ENCODE assay signal across 8 cellular contexts in the genomic region with DNA sequence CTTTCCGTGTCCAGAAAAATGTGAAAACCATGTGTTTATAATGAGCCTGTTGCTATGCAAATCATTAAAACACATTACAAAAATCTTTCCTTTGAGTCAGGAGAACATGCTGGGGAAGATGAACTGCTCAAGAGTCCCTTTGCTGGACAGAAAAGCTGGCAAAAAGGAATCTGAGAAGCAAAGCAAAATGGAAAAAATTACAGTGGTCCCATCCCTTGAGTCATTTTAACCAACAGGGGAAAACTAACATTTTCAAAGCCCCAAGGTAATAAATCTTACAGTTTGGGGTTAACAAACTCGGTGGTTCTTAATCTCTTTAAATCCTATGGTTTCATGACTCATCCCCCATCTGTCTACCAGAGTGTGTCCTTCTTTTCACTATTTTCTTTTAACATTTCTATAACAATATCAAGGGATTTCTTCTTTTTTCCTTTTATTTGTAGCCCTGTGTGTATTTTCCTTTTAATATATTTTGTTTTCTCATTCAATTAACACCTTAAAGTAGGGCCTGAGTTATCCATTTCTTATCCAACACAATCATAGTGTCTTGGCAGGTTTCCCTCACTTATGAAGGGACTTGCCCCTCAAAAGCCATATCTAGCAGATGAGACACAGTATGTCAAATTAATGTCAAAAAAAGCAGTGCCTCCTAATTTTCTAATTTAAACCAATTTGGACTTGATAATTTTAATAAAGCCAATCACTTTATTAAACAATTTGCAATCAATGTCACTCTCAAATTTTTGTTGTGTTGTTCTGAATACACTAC.
DNase-seq lines count a peak whose midpoint lies in the region; ATAC-seq, FAIRE-seq and TF ChIP-seq lines count a peak whose summit lies in the region.

No MANE protein-coding gene starts in this region.

- H3K4me3 ChIP-seq in SK-N-SH (ENCODE audit: low read depth in 2 of 2, low read length in 1 of 2) = peak overlapping the region in 1 of 2 experiments; percentile 30; a peak in 1 of 4 replicates
- H3K4me3 ChIP-seq in fibroblast of villous mesenchyme (ENCODE audit: low read depth, low read length) = no peak overlapping the region

- no peak for TF ChIP-seq RAD21 in SK-N-SH (IDR thresholded peaks at IDR 0.05; ENCODE audit: low read length)

- no peaks in the 10 kb centered on the region; the same call in 1 of the 2 replicates for H4K20me1 ChIP-seq in SK-N-SH (ENCODE audit: insufficient read depth)

- H3K9me3 ChIP-seq in SK-N-SH = no peaks in the 10 kb centered on the region

- H3K79me2 ChIP-seq in SK-N-SH (ENCODE audit: insufficient read depth) = peaks cover 72% of the 10 kb centered on the region

- H3K4me1 Mint-ChIP-seq in activated naive CD4-positive, alpha-beta T cell treated with anti-CD3 and anti-CD28 coated beads, Interleukin-2, amount 10 ng/mL, durations not matched to agents 7 days and 5 days = peaks cover 19% of the 10 kb centered on the region

- H3K36me3 ChIP-seq in SK-N-SH (replicated peaks in 1 of 2; ENCODE audit: control insufficient read depth in 1 of 2, insufficient read depth in 2 of 2, low read length in 1 of 2) = peaks cover 0 to 23% of the 10 kb centered on the region in 2 experiments

- WGBS in SK-N-SH (ENCODE audit: low lambda C conversion rate) = 14% methylated on average over 2 of the region's 2 CpGs

- H3K27ac ChIP-seq in SK-N-SH (ENCODE audit: low read depth in 2 of 2, low read length in 1 of 2) = peak overlapping the region; percentile 92 to 97; a peak in 3 of 4 replicates

- no peaks in the 10 kb centered on the region for H3K36me3 Mint-ChIP-seq in activated naive CD4-positive, alpha-beta T cell treated with anti-CD3 and anti-CD28 coated beads, Interleukin-2, amount 10 ng/mL, durations not matched to agents 7 days and 5 days

- peak overlapping the region; percentile 85 for H3K4me2 ChIP-seq in SK-N-SH

- TF ChIP-seq EP300 in SK-N-SH (IDR thresholded peaks at IDR 0.05; ENCODE audit: borderline replicate concordance in 1 of 2, low read depth in 1 of 2, low read length in 1 of 2) = peak in 1 of 2 experiments; percentile 91; a peak in 2 of 4 replicates

- TF ChIP-seq CTCF in SK-N-SH (IDR thresholded peaks at IDR 0.05) (no peak), fibroblast of villous mesenchyme (IDR thresholded peaks at IDR 0.05; ENCODE audit: insufficient read depth, low read depth, low read length) (no peak)

- H3K9me3 Mint-ChIP-seq in activated naive CD4-positive, alpha-beta T cell treated with anti-CD3 and anti-CD28 coated beads, Interleukin-2, amount 10 ng/mL, durations not matched to agents 7 days and 5 days = no peaks in the 10 kb centered on the region

- POLR2A ChIA-PET in SK-N-SH (lab: Yijun Ruan, JAX) = no interaction called here

- no peak overlapping the region for H3K4me3 Mint-ChIP-seq in activated naive CD4-positive, alpha-beta T cell treated with anti-CD3 and anti-CD28 coated beads, Interleukin-2, amount 10 ng/mL, durations not matched to agents 7 days and 5 days

- peaks cover 20 to 60% of the 10 kb centered on the region in 2 experiments for H3K4me1 ChIP-seq in SK-N-SH (ENCODE audit: control insufficient read depth in 1 of 2, insufficient read depth in 2 of 2, low read depth in 1 of 2, low read length in 1 of 2)

- ATAC-seq in HG02623 (IDR thresholded peaks at IDR 0.05; ENCODE audit: unreplicated experiment) = no peak
- no peak for ATAC-seq in GM19467 (IDR thresholded peaks at IDR 0.05; ENCODE audit: unreplicated experiment)

- CTCF ChIA-PET in activated naive CD4-positive, alpha-beta T cell treated with anti-CD3 and anti-CD28 coated beads, Interleukin-2, amount 10 ng/mL, durations not matched to agents 7 days and 5 days (lab: Charles Lee) = no interaction called here
- CTCF ChIA-PET in SK-N-SH (lab: Yijun Ruan, JAX) = no interaction called here

- H3K9ac ChIP-seq in SK-N-SH = peak overlapping the region; percentile 74

- no peak for DNase-seq in activated naive CD4-positive, alpha-beta T cell treated with anti-CD3 and anti-CD28 coated beads, Interleukin-2, amount 10 ng/mL, durations not matched to agents 7 days and 5 days
- no peak for DNase-seq in activated naive CD4-positive, alpha-beta T cell treated with Interleukin-2 at 50 U/mL for 16 hours
- no peak for DNase-seq in SK-N-SH
- peak; percentile 96 for DNase-seq in fibroblast of villous mesenchyme (ENCODE audit: low read depth)
- peak; percentile 52 for DNase-seq in urothelium cell line (ENCODE audit: low spot score)
- DNase-seq in effector CD4-positive, alpha-beta T cell = no peak

- no peaks in the 10 kb centered on the region for H3K9me2 ChIP-seq in SK-N-SH

- no peaks in the 10 kb centered on the region for H3K27me3 ChIP-seq in SK-N-SH (ENCODE audit: insufficient read depth)

- peaks cover 49% of the 10 kb centered on the region for H3F3A ChIP-seq in SK-N-SH (replicated peaks; ENCODE audit: insufficient read depth)

- no peak for FAIRE-seq in urothelium cell line (lab: Jason Lieb, UNC)

- peak overlapping the region; percentile 11 for H3K27ac Mint-ChIP-seq in activated naive CD4-positive, alpha-beta T cell treated with anti-CD3 and anti-CD28 coated beads, Interleukin-2, amount 10 ng/mL, durations not matched to agents 7 days and 5 days

- H2AFZ ChIP-seq in SK-N-SH (ENCODE audit: low read depth) = no peak overlapping the region

- peaks cover 4% of the 10 kb centered on the region for H3K27me3 Mint-ChIP-seq in activated naive CD4-positive, alpha-beta T cell treated with anti-CD3 and anti-CD28 coated beads, Interleukin-2, amount 10 ng/mL, durations not matched to agents 7 days and 5 days

TF ChIP-seq in SK-N-SH, 30 proteins besides CTCF, POLR2A, EP300 and RAD21:
- TF ChIP-seq SIN3A (IDR thresholded peaks at IDR 0.05; ENCODE audit: borderline replicate concordance, low read depth, low read length) = no peak
- TF ChIP-seq TCF12 (IDR thresholded peaks at IDR 0.05) = peak; percentile 97
- peak; percentile 84 for TF ChIP-seq POLR2AphosphoS5 (IDR thresholded peaks at IDR 0.05; ENCODE audit: low read depth, low read length)
- TF ChIP-seq TAF1 (IDR thresholded peaks at IDR 0.05; ENCODE audit: borderline replicate concordance, low read depth, low read length) = no peak
- TF ChIP-seq RFX5 (IDR thresholded peaks at IDR 0.05; ENCODE audit: low read length) = no peak
- peak; percentile 71 for TF ChIP-seq NFIC (IDR thresholded peaks at IDR 0.05; ENCODE audit: borderline replicate concordance)
- peak; percentile 44; the same call in 1 of the 2 replicates for TF ChIP-seq RXRA (IDR thresholded peaks at IDR 0.05; ENCODE audit: borderline replicate concordance, low read depth)
- TF ChIP-seq FOSL2 (IDR thresholded peaks at IDR 0.05; ENCODE audit: borderline replicate concordance, low read depth) = peak; percentile 86
- TF ChIP-seq, protein P1, sequence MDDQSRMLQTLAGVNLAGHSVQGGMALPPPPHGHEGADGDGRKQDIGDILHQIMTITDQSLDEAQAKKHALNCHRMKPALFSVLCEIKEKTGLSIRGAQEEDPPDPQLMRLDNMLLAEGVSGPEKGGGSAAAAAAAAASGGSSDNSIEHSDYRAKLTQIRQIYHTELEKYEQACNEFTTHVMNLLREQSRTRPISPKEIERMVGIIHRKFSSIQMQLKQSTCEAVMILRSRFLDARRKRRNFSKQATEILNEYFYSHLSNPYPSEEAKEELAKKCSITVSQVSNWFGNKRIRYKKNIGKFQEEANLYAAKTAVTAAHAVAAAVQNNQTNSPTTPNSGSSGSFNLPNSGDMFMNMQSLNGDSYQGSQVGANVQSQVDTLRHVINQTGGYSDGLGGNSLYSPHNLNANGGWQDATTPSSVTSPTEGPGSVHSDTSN (IDR thresholded peaks at IDR 0.05) = peak; percentile 87
- TF ChIP-seq MEF2A (IDR thresholded peaks at IDR 0.05; ENCODE audit: borderline replicate concordance, low read depth) = peak; percentile 34; the same call in 1 of the 2 replicates
- TF ChIP-seq CHD2 (IDR thresholded peaks at IDR 0.05; ENCODE audit: low read length, partially characterized antibody) = no peak
- peak; percentile 73; the same call in 1 of the 2 replicates for TF ChIP-seq FOXM1 (IDR thresholded peaks at IDR 0.05; ENCODE audit: low read depth)
- TF ChIP-seq, protein P2, sequence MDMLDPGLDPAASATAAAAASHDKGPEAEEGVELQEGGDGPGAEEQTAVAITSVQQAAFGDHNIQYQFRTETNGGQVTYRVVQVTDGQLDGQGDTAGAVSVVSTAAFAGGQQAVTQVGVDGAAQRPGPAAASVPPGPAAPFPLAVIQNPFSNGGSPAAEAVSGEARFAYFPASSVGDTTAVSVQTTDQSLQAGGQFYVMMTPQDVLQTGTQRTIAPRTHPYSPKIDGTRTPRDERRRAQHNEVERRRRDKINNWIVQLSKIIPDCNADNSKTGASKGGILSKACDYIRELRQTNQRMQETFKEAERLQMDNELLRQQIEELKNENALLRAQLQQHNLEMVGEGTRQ (IDR thresholded peaks at IDR 0.05; ENCODE audit: borderline replicate concordance, low read depth, low read length) = no peak
- TF ChIP-seq RCOR1 (IDR thresholded peaks at IDR 0.05; ENCODE audit: low read length) = no peak
- TF ChIP-seq, protein P3, sequence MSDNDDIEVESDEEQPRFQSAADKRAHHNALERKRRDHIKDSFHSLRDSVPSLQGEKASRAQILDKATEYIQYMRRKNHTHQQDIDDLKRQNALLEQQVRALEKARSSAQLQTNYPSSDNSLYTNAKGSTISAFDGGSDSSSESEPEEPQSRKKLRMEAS (IDR thresholded peaks at IDR 0.05; ENCODE audit: low read depth) = peak; percentile 59; the same call in 1 of the 2 replicates
- TF ChIP-seq TEAD4 (IDR thresholded peaks at IDR 0.05; ENCODE audit: borderline replicate concordance, insufficient read depth) = peak; percentile 84
- TF ChIP-seq YY1 (IDR thresholded peaks at IDR 0.05; ENCODE audit: low read depth) = peak; percentile 51; the same call in 1 of the 2 replicates
- TF ChIP-seq JUND (IDR thresholded peaks at IDR 0.05) = peak; percentile 84

Comparison
In these comparisons a context has a peak if more than half of its experiments do, and no peak if none do; other contexts are left out.
1. DNase-seq: peak in fibroblast of villous mesenchyme (single experiment) and urothelium cell line (single experiment); none in activated naive CD4-positive, alpha-beta T cell treated with anti-CD3 and anti-CD28 coated beads, Interleukin-2, amount 10 ng/mL, durations not matched to agents 7 days and 5 days (single experiment), activated naive CD4-positive, alpha-beta T cell treated with Interleukin-2 at 50 U/mL for 16 hours (single experiment), SK-N-SH (single experiment) and effector CD4-positive, alpha-beta T cell (single experiment).